ENCODE assay signal across 9 cellular contexts in genomic region chr12:111268738-111269572, GRCh38.
DNase-seq lines count a peak whose midpoint lies in the region; ATAC-seq and TF ChIP-seq lines count a peak whose summit lies in the region.
"Had no signal": no experiment of that assay in that cellular context is flagged by ENCODE, and none has a peak within 500 bp of the region (broad histone marks: within the 10 kb centered on the region; RNA-seq: fewer than 3 reads in every experiment).

No MANE protein-coding gene starts in this region.

- H3K9me3 ChIP-seq in DND-41 (ENCODE audit: insufficient read depth, low read length, severe bottlenecking), result no peaks in the 10 kb centered on the region

- TF ChIP-seq CTCF in DND-41 (IDR thresholded peaks at IDR 0.05; ENCODE audit: borderline replicate concordance, extremely low read depth, low read length, poor library complexity, severe bottlenecking) (peak; percentile 75), HFFc6 (IDR thresholded peaks at IDR 0.05) (peak; percentile 76), nephron (IDR thresholded peaks at IDR 0.05; ENCODE audit: unreplicated experiment in 3 of 3) (peak; percentile 26 to 39 (median 39))

- H3K4me1 Mint-ChIP-seq in HFFc6 (ENCODE audit: low read depth), result no peaks in the 10 kb centered on the region
- peaks cover 30% of the 10 kb centered on the region for H3K4me1 Mint-ChIP-seq in nephron

- H3K27me3 Mint-ChIP-seq in HFFc6 (ENCODE audit: insufficient read depth), result peaks cover 56% of the 10 kb centered on the region
- H3K27me3 Mint-ChIP-seq in nephron (ENCODE audit: low read depth), result peaks cover 10% of the 10 kb centered on the region

- no peak overlapping the region for H2AFZ ChIP-seq in DND-41 (ENCODE audit: low read depth, low read length)

- no peak overlapping the region for H3K4me3 ChIP-seq in DND-41 (ENCODE audit: low read depth in 1 of 2, low read length in 2 of 2)
- H3K4me3 ChIP-seq: SK-N-MC had no signal

- no peaks in the 10 kb centered on the region for H3K4me1 ChIP-seq in DND-41 (ENCODE audit: insufficient read depth, low read length)

- H3K36me3 ChIP-seq in DND-41 (ENCODE audit: insufficient read depth, low read length), result no peaks in the 10 kb centered on the region

- no peaks in the 10 kb centered on the region; the same call in 1 of the 2 replicates for H4K20me1 ChIP-seq in DND-41 (ENCODE audit: insufficient read depth, low read length)

- DNase-seq in DND-41, result peak; percentile 29
- no peak for DNase-seq in HFFc6
- DNase-seq in activated naive CD4-positive, alpha-beta T cell treated with anti-CD3 and anti-CD28 coated beads, Interleukin-2, amount 50 U/mL, for 16 hours, result peak; percentile 19
- DNase-seq in effector CD4-positive, alpha-beta T cell, result no peak
- no peak for DNase-seq in SHP77 (lab: John Stamatoyannopoulos, UW)

- H3K79me2 ChIP-seq in DND-41 (ENCODE audit: insufficient read depth, low read length), result no peaks in the 10 kb centered on the region

- no peak overlapping the region for H3K27ac Mint-ChIP-seq in HFFc6
- H3K27ac Mint-ChIP-seq in nephron, result no peak overlapping the region

- no peak overlapping the region for H3K4me2 ChIP-seq in DND-41 (ENCODE audit: insufficient read depth, low read length)

- H3K9me3 Mint-ChIP-seq in HFFc6, result no peaks in the 10 kb centered on the region
- no peaks in the 10 kb centered on the region for H3K9me3 Mint-ChIP-seq in nephron

- H3K36me3 Mint-ChIP-seq in HFFc6 (ENCODE audit: low read depth) (no peaks in the 10 kb centered on the region), nephron (ENCODE audit: low read depth) (no peaks in the 10 kb centered on the region)

- H3K4me3 Mint-ChIP-seq in HFFc6 (no peak overlapping the region), nephron (no peak overlapping the region)

- H3K27me3 ChIP-seq in DND-41 (ENCODE audit: insufficient read depth, low read length, poor library complexity), result no peaks in the 10 kb centered on the region

- no peak overlapping the region for H3K9ac ChIP-seq in DND-41 (ENCODE audit: low read depth, low read length)

- no peak overlapping the region for H3K27ac ChIP-seq in DND-41 (ENCODE audit: low read length)
- H3K27ac ChIP-seq: SK-N-MC had no signal

- ATAC-seq in DND-41 (ENCODE audit: insufficient read depth, low read depth), result no peak
- ATAC-seq in HG03196 (IDR thresholded peaks at IDR 0.05; ENCODE audit: unreplicated experiment), result no peak
- ATAC-seq in HG02840 (IDR thresholded peaks at IDR 0.05; ENCODE audit: low FRiP score, unreplicated experiment), result no peak

Comparison
In these comparisons a context has a peak if more than half of its experiments do, and no peak if none do; other contexts are left out.
1. DNase-seq: peak in DND-41 (single experiment) and activated naive CD4-positive, alpha-beta T cell treated with anti-CD3 and anti-CD28 coated beads, Interleukin-2, amount 50 U/mL, for 16 hours (single experiment); none in HFFc6 (single experiment), effector CD4-positive, alpha-beta T cell (single experiment) and SHP77 (0 of 2).
2. Peak in every context shown above with its lines, with median percentiles within 50 percentile points of each other: CTCF ChIP-seq.